ENCODE assay signal across 8 cellular contexts in genomic region chr6:26157150-26157837, GRCh38.
DNase-seq lines count a peak whose midpoint lies in the region; ATAC-seq and TF ChIP-seq lines count a peak whose summit lies in the region.

No MANE protein-coding gene starts in this region.

- H3K79me2 ChIP-seq in OCI-LY7 (ENCODE audit: insufficient read depth, low read depth, low read length), result 0 out of 2 replicates have a peak, but pooled peaks cover 13% of the 10 kb centered on the region

- peak overlapping the region; percentile 98 for H3K9ac ChIP-seq in neuronal stem cell (ENCODE audit: low read depth, low read length, poor library complexity)

- peak overlapping the region; percentile 100 for H3K23ac ChIP-seq in neuronal stem cell (ENCODE audit: low read depth, low read length, poor library complexity)

- H2BK15ac ChIP-seq in neuronal stem cell (ENCODE audit: low read length), result no peak overlapping the region

- H3K27me3 Mint-ChIP-seq in CD4-positive, CD25-positive, alpha-beta regulatory T cell, result peaks cover 19% of the 10 kb centered on the region

- peak overlapping the region; percentile 77 for H2BK5ac ChIP-seq in neuronal stem cell (ENCODE audit: low read length)

- no CpG with 5 or more reads among the region's 29 CpGs for WGBS in neuronal stem cell (ENCODE audit: extremely low coverage in 2 of 2, insufficient read length in 2 of 2, insufficient replicate concordance in 1 of 2), 2 donors

- H3K4me1 ChIP-seq in CD4-positive, CD25-positive, alpha-beta regulatory T cell (ENCODE audit: control insufficient read depth, insufficient read depth, low read length, poor library complexity, severe bottlenecking), result peaks cover 35% of the 10 kb centered on the region
- peaks cover 37% of the 10 kb centered on the region for H3K4me1 ChIP-seq in OCI-LY7 (ENCODE audit: insufficient read depth, low read length, poor library complexity, severe bottlenecking)
- H3K4me1 ChIP-seq in neuronal stem cell (ENCODE audit: control insufficient read depth in 2 of 2, insufficient read depth in 1 of 2, low read depth in 1 of 2, low read length in 2 of 2), result no peaks in the 10 kb centered on the region
- peaks cover 0 to 19% (median 9%) of the 10 kb centered on the region in 4 donors for H3K4me1 ChIP-seq in tibial artery

- H3K4ac ChIP-seq in neuronal stem cell (ENCODE audit: low read length), result no peak overlapping the region

- no peak overlapping the region for H4K91ac ChIP-seq in neuronal stem cell (ENCODE audit: low read depth, low read length, poor library complexity)

- no peaks in the 10 kb centered on the region for H3K9me2 ChIP-seq in OCI-LY7 (ENCODE audit: insufficient read depth, low read length)

- H3K36me3 Mint-ChIP-seq in CD4-positive, CD25-positive, alpha-beta regulatory T cell, result peaks cover 8% of the 10 kb centered on the region

- H3K36me3 ChIP-seq in CD4-positive, CD25-positive, alpha-beta regulatory T cell (ENCODE audit: control insufficient read depth, insufficient read depth, low read length), result no peaks in the 10 kb centered on the region
- H3K36me3 ChIP-seq in OCI-LY7 (ENCODE audit: insufficient read depth, low read length), result no peaks in the 10 kb centered on the region
- H3K36me3 ChIP-seq in neuronal stem cell (replicated peaks in 1 of 2; ENCODE audit: control insufficient read depth in 2 of 2, insufficient read depth in 2 of 2, low read length in 2 of 2), result no peaks in the 10 kb centered on the region
- no peaks in the 10 kb centered on the region for H3K36me3 ChIP-seq in tibial artery

- H2AFZ ChIP-seq in OCI-LY7 (ENCODE audit: low read length) (no peak overlapping the region), neuronal stem cell (ENCODE audit: low read length) (no peak overlapping the region)

- H3K4me2 ChIP-seq in OCI-LY7 (ENCODE audit: low read length), result peak overlapping the region; percentile 79
- peak overlapping the region; percentile 80 for H3K4me2 ChIP-seq in neuronal stem cell (ENCODE audit: insufficient read depth, low read length, poor library complexity, severe bottlenecking)

- BruUV-seq in OCI-LY7 (replicated peaks; lab: Mats Ljungman, UMichigan), result TSS peak; percentile 100

- peak overlapping the region; percentile 95 to 98 (median 96) for H3K4me3 Mint-ChIP-seq in CD4-positive, CD25-positive, alpha-beta regulatory T cell

- no peaks in the 10 kb centered on the region for H3K9me3 ChIP-seq in CD4-positive, CD25-positive, alpha-beta regulatory T cell (ENCODE audit: control insufficient read depth in 2 of 2, low read length in 2 of 2)
- H3K9me3 ChIP-seq in OCI-LY7 (ENCODE audit: low read length), result no peaks in the 10 kb centered on the region
- H3K9me3 ChIP-seq in neuronal stem cell (replicated peaks in 1 of 2; ENCODE audit: control insufficient read depth in 2 of 2, insufficient read depth in 1 of 2, low read depth in 1 of 2, low read length in 2 of 2), result no peaks in the 10 kb centered on the region
- no peaks in the 10 kb centered on the region for H3K9me3 ChIP-seq in tibial artery

- H4K20me1 ChIP-seq in OCI-LY7 (ENCODE audit: insufficient read depth, low read length), result no peaks in the 10 kb centered on the region

- H2BK12ac ChIP-seq in neuronal stem cell (ENCODE audit: low read length), result no peak overlapping the region

- no peak overlapping the region for H3K14ac ChIP-seq in neuronal stem cell (ENCODE audit: low read length)

- peak overlapping the region; percentile 97 for H3K18ac ChIP-seq in neuronal stem cell (ENCODE audit: low read length)

- peaks cover 0 to 51% (median 32%) of the 10 kb centered on the region in 4 donors for H3K4me1 Mint-ChIP-seq in CD4-positive, CD25-positive, alpha-beta regulatory T cell

- CTCF ChIA-PET in OCI-LY7 (lab: Charles Lee; ENCODE audit: unreplicated experiment), result interaction anchor here (0.6 kb wide), 2 partner anchors 112 to 353 kb away, joined by 3 read pairs; no protein-coding TSS in a partner anchor

- H3K9me3 Mint-ChIP-seq in CD4-positive, CD25-positive, alpha-beta regulatory T cell, result peaks cover 0 to 2% (median 0%) of the 10 kb centered on the region in 7 donors

- H3K27ac Mint-ChIP-seq in CD4-positive, CD25-positive, alpha-beta regulatory T cell, result peak overlapping the region; percentile 97 to 100 (median 98)

- H2BK120ac ChIP-seq in neuronal stem cell (ENCODE audit: low read depth, low read length), result no peak overlapping the region

- H3K27ac ChIP-seq in CD4-positive, CD25-positive, alpha-beta regulatory T cell (ENCODE audit: insufficient read depth, low read length, poor library complexity, severe bottlenecking), result peak overlapping the region; percentile 92
- H3K27ac ChIP-seq in OCI-LY7 (ENCODE audit: low read depth, low read length, poor library complexity, severe bottlenecking) (peak overlapping the region; percentile 99), neuronal stem cell (replicated peaks; ENCODE audit: low read length) (peak overlapping the region; percentile 91), tibial artery (peak overlapping the region; percentile 85 to 99)

- peak; percentile 17 to 21 for ATAC-seq in CD4-positive, CD25-positive, alpha-beta regulatory T cell (ENCODE audit: low read depth in 2 of 2)
- ATAC-seq in GM19372 (IDR thresholded peaks at IDR 0.05; ENCODE audit: low read depth, unreplicated experiment) (peak; percentile 9), HG03520 (IDR thresholded peaks at IDR 0.05; ENCODE audit: unreplicated experiment) (peak; percentile 11)

- no peak overlapping the region for H4K8ac ChIP-seq in neuronal stem cell (ENCODE audit: low read depth, low read length)

- H3K4me3 ChIP-seq in CD4-positive, CD25-positive, alpha-beta regulatory T cell (ENCODE audit: low read depth, low read length), result peak overlapping the region; percentile 93
- peak overlapping the region; percentile 79 for H3K4me3 ChIP-seq in OCI-LY7 (ENCODE audit: low read depth, low read length, poor library complexity, severe bottlenecking)
- peak overlapping the region; percentile 88 for H3K4me3 ChIP-seq in fibroblast of villous mesenchyme (ENCODE audit: low read depth, low read length)
- peak overlapping the region; percentile 57 to 95 for H3K4me3 ChIP-seq in neuronal stem cell (ENCODE audit: low read length in 2 of 2)
- H3K4me3 ChIP-seq in tibial artery, result peak overlapping the region; percentile 68

- TF ChIP-seq CTCF in OCI-LY7 (conservative IDR thresholded peaks at IDR 0.05; ENCODE audit: low read length), result no peak
- TF ChIP-seq CTCF in fibroblast of villous mesenchyme (IDR thresholded peaks at IDR 0.05; ENCODE audit: insufficient read depth, low read depth, low read length), result no peak
- no peak for TF ChIP-seq CTCF in tibial artery (IDR thresholded peaks at IDR 0.05)

- POLR2A ChIA-PET in OCI-LY7 (lab: Charles Lee), result interaction anchor here (0.5 to 11.6 kb wide), 23 partner anchors 11 to 1677 kb away, joined by 3 to 330 read pairs (median 17); a partner anchor contains a TSS

- intact Hi-C loops in OCI-LY7 (cut with micrococcal nuclease; ENCODE audit: unreplicated experiment), result loop anchor here (1.0 to 5.0 kb wide), 6 partner anchors 33 to 1710 kb away; a partner anchor contains a TSS
- intact Hi-C loops in tibial artery (cut with DNase I; ENCODE audit: low total_unique reads), result loop anchor here (2.0 to 10.0 kb wide), 2 partner anchors 44 to 52 kb away; a partner anchor contains a TSS

- H3K27me3 ChIP-seq in CD4-positive, CD25-positive, alpha-beta regulatory T cell (ENCODE audit: control insufficient read depth, insufficient read depth, low read length), result no peaks in the 10 kb centered on the region
- H3K27me3 ChIP-seq in neuronal stem cell (ENCODE audit: control insufficient read depth in 3 of 3, insufficient read depth in 3 of 3, low read depth in 1 of 3, low read length in 3 of 3) (no peaks in the 10 kb centered on the region), tibial artery (no peaks in the 10 kb centered on the region)

- DNase-seq in CD4-positive, CD25-positive, alpha-beta regulatory T cell, result peak in 2 of 3 donors; percentile 59 to 80
- peak; percentile 92 for DNase-seq in OCI-LY7 (ENCODE audit: low spot score)
- peak; percentile 83 for DNase-seq in activated T-cell treated with anti-CD3 and anti-CD28 coated beads, Interleukin-2, amount 50 U/mL, for 48 hours
- peak; percentile 69 for DNase-seq in fibroblast of villous mesenchyme (ENCODE audit: low read depth)
- DNase-seq in neuronal stem cell (ENCODE audit: low spot score), result peak; percentile 69
- peak; percentile 63 to 81 for DNase-seq in tibial artery

- H3K79me1 ChIP-seq in neuronal stem cell (ENCODE audit: low read depth, low read length), result no peaks in the 10 kb centered on the region

- H2AK5ac ChIP-seq in neuronal stem cell (ENCODE audit: low read depth, low read length), result no peak overlapping the region

Comparison
In these comparisons a context has a peak if more than half of its experiments do, and no peak if none do; other contexts are left out.
1. Peak in every context shown above with its lines: DNase-seq, ATAC-seq, H3K4me3 ChIP-seq and H3K27ac ChIP-seq.